ENCODE assay signal across 15 cellular contexts in the genomic region with DNA sequence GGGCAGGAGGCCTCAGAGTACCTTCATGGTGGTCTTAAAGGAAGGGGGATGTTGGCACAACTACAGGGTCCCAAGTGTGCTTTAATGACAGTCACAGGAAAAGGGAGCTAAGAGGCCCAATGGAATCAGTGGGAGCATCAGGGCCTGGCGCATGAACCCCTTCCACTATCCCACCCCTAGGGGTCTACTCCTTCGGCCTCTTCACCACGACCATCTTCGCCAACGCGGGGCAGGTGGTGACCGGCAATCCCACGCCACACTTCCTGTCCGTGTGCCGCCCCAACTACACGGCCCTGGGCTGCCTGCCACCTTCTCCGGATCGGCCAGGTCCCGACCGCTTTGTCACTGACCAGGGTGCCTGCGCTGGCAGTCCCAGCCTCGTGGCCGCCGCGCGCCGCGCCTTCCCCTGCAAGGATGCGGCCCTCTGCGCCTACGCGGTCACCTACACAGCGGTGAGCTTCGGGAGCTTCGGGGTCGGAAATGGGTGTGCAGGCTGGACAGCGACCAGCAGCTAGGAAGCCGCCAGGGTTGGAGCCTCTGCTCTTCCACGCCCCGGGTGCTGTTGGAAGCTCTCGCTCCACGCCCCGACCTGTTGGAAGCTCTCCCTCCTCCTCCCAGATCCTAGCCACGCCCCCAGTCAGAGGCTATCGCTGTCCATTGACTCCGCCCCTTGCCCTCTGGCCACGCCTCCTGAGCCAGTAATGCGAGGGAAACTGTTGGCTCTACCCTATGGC. TPM values are rescaled to one million over a fixed set of nuclear protein-coding genes. Genes with fewer than 3 reads are reported as not detected.
DNase-seq lines count a peak whose midpoint lies in the region; ATAC-seq, FAIRE-seq and TF ChIP-seq lines count a peak whose summit lies in the region.
"Had no signal": no experiment of that assay in that cellular context is flagged by ENCODE, and none has a peak within 500 bp of the region (broad histone marks: within the 10 kb centered on the region; RNA-seq: fewer than 3 reads in every experiment).

No MANE protein-coding gene starts in this region.

- POLR2A ChIA-PET in MCF 10A (lab: Yijun Ruan, JAX) = interaction anchor here (0.8 kb wide), 1 partner anchor 14 kb away, joined by 6 read pairs; no protein-coding TSS in a partner anchor

- intact Hi-C loops in breast epithelium (cut with DNase I; ENCODE audit: low total_unique reads) = no loop called here
- intact Hi-C loops in MCF 10A (cut with micrococcal nuclease) = no loop called here
- intact Hi-C loops in upper lobe of right lung (cut with DNase I) = no loop called here

- DNase-seq in breast epithelium (ENCODE audit: low spot score in 2 of 2) (no peak), MCF 10A (ENCODE audit: unreplicated experiment) (no peak), bronchial epithelial cell (ENCODE audit: low read depth) (peak; percentile 45), left lobe of liver (ENCODE audit: low spot score) (peak; percentile 83), upper lobe of right lung (peak; percentile 88), osteocyte (ENCODE audit: extremely low spot score, unreplicated experiment) (no peak)
- DNase-seq: activated naive CD8-positive, alpha-beta T cell treated with anti-CD3 and anti-CD28 coated beads, Interleukin-2, amount 10 ng/mL, durations not matched to agents 7 days and 5 days; PC-9; spleen had no signal

- H3K36me3 Mint-ChIP-seq in MCF 10A (ENCODE audit: insufficient read depth, unreplicated experiment) = peaks cover 32% of the 10 kb centered on the region
- H3K36me3 Mint-ChIP-seq in osteocyte (ENCODE audit: unreplicated experiment) = peaks cover 32% of the 10 kb centered on the region
- H3K36me3 Mint-ChIP-seq: activated naive CD8-positive, alpha-beta T cell treated with anti-CD3 and anti-CD28 coated beads, Interleukin-2, amount 10 ng/mL, durations not matched to agents 7 days and 5 days had no signal

- TF ChIP-seq CTCF in breast epithelium (IDR thresholded peaks at IDR 0.05) (no peak), MCF 10A (IDR thresholded peaks at IDR 0.05; ENCODE audit: unreplicated experiment) (no peak), bronchial epithelial cell (IDR thresholded peaks at IDR 0.05; ENCODE audit: insufficient read depth, low read length, severe bottlenecking) (no peak), upper lobe of right lung (IDR thresholded peaks at IDR 0.05) (no peak), osteocyte (IDR thresholded peaks at IDR 0.05) (no peak)

- TF ChIP-seq POLR2A in breast epithelium (IDR thresholded peaks at IDR 0.05) = no peak

- FAIRE-seq in bronchial epithelial cell (lab: Jason Lieb, UNC) = no peak

- CTCF ChIA-PET in MCF 10A (lab: Yijun Ruan, JAX) = interaction anchor here (0.6 to 1.0 kb wide), 3 partner anchors 9 to 234 kb away, joined by 3 to 4 read pairs (median 3); partner anchors contain the start of gene PRKCSH

- H3K27ac ChIP-seq in breast epithelium (peak overlapping the region in 1 of 2 donors; percentile 25), upper lobe of right lung (no peak overlapping the region)
- H3K27ac ChIP-seq: BLaER1, PC-9 had no signal

- H3K36me3 ChIP-seq in breast epithelium (no peaks in the 10 kb centered on the region), bronchial epithelial cell (ENCODE audit: control insufficient read depth, insufficient read depth, low read length) (peaks cover 10% of the 10 kb centered on the region), upper lobe of right lung (peaks cover 16% of the 10 kb centered on the region)

- no peaks in the 10 kb centered on the region for H3K27me3 ChIP-seq in breast epithelium
- no peaks in the 10 kb centered on the region for H3K27me3 ChIP-seq in bronchial epithelial cell (ENCODE audit: control insufficient read depth, insufficient read depth, low read length)
- H3K27me3 ChIP-seq in upper lobe of right lung = no peaks in the 10 kb centered on the region
- H3K27me3 ChIP-seq: BLaER1, spleen had no signal

- no peak overlapping the region for H3K27ac Mint-ChIP-seq in MCF 10A (ENCODE audit: low read depth, unreplicated experiment)
- no peak overlapping the region for H3K27ac Mint-ChIP-seq in osteocyte (ENCODE audit: unreplicated experiment)
- H3K27ac Mint-ChIP-seq: activated naive CD8-positive, alpha-beta T cell treated with anti-CD3 and anti-CD28 coated beads, Interleukin-2, amount 10 ng/mL, durations not matched to agents 7 days and 5 days; memory B cell; stimulated activated naive CD8-positive, alpha-beta T cell treated with anti-CD3 and anti-CD28 coated beads, Interleukin-15, Interleukin-2, amounts not matched to agents 100 ng/mL and 50 ng/mL, for 24 hours had no signal

- H3K9me3 ChIP-seq in breast epithelium (no peaks in the 10 kb centered on the region), upper lobe of right lung (no peaks in the 10 kb centered on the region)
- H3K9me3 ChIP-seq: BLaER1, spleen had no signal

- BruUV-seq in MCF 10A (replicated peaks; lab: Mats Ljungman, UMichigan) = no TSS peak

- H3K4me1 ChIP-seq in breast epithelium (peaks cover 0 to 3% of the 10 kb centered on the region in 2 donors), upper lobe of right lung (no peaks in the 10 kb centered on the region)

- no peak overlapping the region for H3K4me3 Mint-ChIP-seq in MCF 10A (ENCODE audit: unreplicated experiment)
- no peak overlapping the region for H3K4me3 Mint-ChIP-seq in osteocyte (ENCODE audit: unreplicated experiment)
- H3K4me3 Mint-ChIP-seq: activated naive CD8-positive, alpha-beta T cell treated with anti-CD3 and anti-CD28 coated beads, Interleukin-2, amount 10 ng/mL, durations not matched to agents 7 days and 5 days; memory B cell; stimulated activated naive CD8-positive, alpha-beta T cell treated with anti-CD3 and anti-CD28 coated beads, Interleukin-15, Interleukin-2, amounts not matched to agents 100 ng/mL and 50 ng/mL, for 24 hours had no signal

- H3K4me3 ChIP-seq in breast epithelium (peak overlapping the region in 2 of 3 donors; percentile 7 to 43), bronchial epithelial cell (ENCODE audit: low read depth, low read length) (no peak overlapping the region), upper lobe of right lung (no peak overlapping the region)
- H3K4me3 ChIP-seq: BLaER1, PC-9 had no signal

- H3K9me3 Mint-ChIP-seq in MCF 10A (ENCODE audit: unreplicated experiment) (no peaks in the 10 kb centered on the region), osteocyte (ENCODE audit: unreplicated experiment) (no peaks in the 10 kb centered on the region)
- H3K9me3 Mint-ChIP-seq: activated naive CD8-positive, alpha-beta T cell treated with anti-CD3 and anti-CD28 coated beads, Interleukin-2, amount 10 ng/mL, durations not matched to agents 7 days and 5 days; memory B cell; stimulated activated naive CD8-positive, alpha-beta T cell treated with anti-CD3 and anti-CD28 coated beads, Interleukin-15, Interleukin-2, amounts not matched to agents 100 ng/mL and 50 ng/mL, for 24 hours had no signal

- no peaks in the 10 kb centered on the region for H3K27me3 Mint-ChIP-seq in MCF 10A (ENCODE audit: insufficient read depth, unreplicated experiment)
- H3K27me3 Mint-ChIP-seq in osteocyte (ENCODE audit: unreplicated experiment) = no peaks in the 10 kb centered on the region

- ATAC-seq in left lobe of liver (peak; percentile 92), upper lobe of right lung (peak; percentile 81), HG03045 (IDR thresholded peaks at IDR 0.05; ENCODE audit: unreplicated experiment) (no peak), GM18868 (IDR thresholded peaks at IDR 0.05; ENCODE audit: unreplicated experiment) (no peak)
- ATAC-seq: activated CD4-positive, CD25-positive, alpha-beta regulatory T cell treated with anti-CD3 and anti-CD28 coated beads, Interleukin-2, amount 50 U/mL, for 24 hours had no signal

- peaks cover 16% of the 10 kb centered on the region for H3K4me1 Mint-ChIP-seq in MCF 10A (ENCODE audit: insufficient read depth, unreplicated experiment)
- peaks cover 5% of the 10 kb centered on the region for H3K4me1 Mint-ChIP-seq in osteocyte (ENCODE audit: unreplicated experiment)

RNA-seq across cellular contexts. Expression of gene PLPPR2, which starts 6.0 kb away (rescaled TPM):
- total RNA-seq in breast epithelium (10 to 100 TPM in 2 of 3 donors, 1 to 10 TPM in 1; 7.7 to 19.0 (median 11.3) TPM), MCF 10A (2022) (19.5 and 24.2 TPM in 2 replicates), bronchial epithelial cell (1.8 and 6.0 TPM in 2 replicates), left lobe of liver (8.8 TPM), upper lobe of right lung (26.5 TPM), osteocyte (51.9 and 55.8 TPM in 2 replicates)

RNA-seq across cellular contexts. Expression of gene SWSAP1, which starts 13.3 kb away (rescaled TPM):
- total RNA-seq in breast epithelium (1 to 10 TPM; 1.1 to 2.6 (median 2.2) TPM), MCF 10A (2022) (1.0 and 1.4 TPM in 2 replicates), bronchial epithelial cell (0.53 and 0.90 TPM in 2 replicates), left lobe of liver (2.6 TPM), upper lobe of right lung (3.2 TPM), osteocyte (1.3 and 2.4 TPM in 2 replicates)

RNA-seq across cellular contexts. Expression of gene CCDC159, which starts 14.9 kb away (rescaled TPM):
- total RNA-seq in breast epithelium (10 to 100 TPM in 2 of 3 donors, 1 to 10 TPM in 1; 8.6 to 30.2 (median 25.5) TPM), MCF 10A (2022) (17.2 and 18.2 TPM in 2 replicates), bronchial epithelial cell (7.9 and 11.1 TPM in 2 replicates), left lobe of liver (25.6 TPM), upper lobe of right lung (39.4 TPM), osteocyte (22.4 and 28.1 TPM in 2 replicates)

RNA-seq across cellular contexts. Expression of gene TMEM205, which starts 15.1 kb away (rescaled TPM):
- total RNA-seq in breast epithelium (100 to 1,000 TPM; 216 to 286 (median 243) TPM), MCF 10A (2022) (93.1 and 96.6 TPM in 2 replicates), bronchial epithelial cell (70.6 and 116 TPM in 2 replicates), left lobe of liver (154 TPM), upper lobe of right lung (74.6 TPM), osteocyte (57.4 and 64.1 TPM in 2 replicates)

RNA-seq across cellular contexts. Expression of gene RAB3D, which starts 21.7 kb away (rescaled TPM):
- total RNA-seq in breast epithelium (10 to 100 TPM; 17.9 to 23.7 (median 22.6) TPM), MCF 10A (2022) (42.8 and 46.5 TPM in 2 replicates), bronchial epithelial cell (37.4 and 88.3 TPM in 2 replicates), left lobe of liver (3.3 TPM), upper lobe of right lung (52.7 TPM), osteocyte (2.6 and 4.3 TPM in 2 replicates)

Comparison
In these comparisons a context has a peak if more than half of its experiments do, and no peak if none do; other contexts are left out.
1. DNase-seq: peak in bronchial epithelial cell (single experiment), left lobe of liver (single experiment) and upper lobe of right lung (single experiment); none in breast epithelium (0 of 2), MCF 10A (single experiment) and osteocyte (single experiment).
2. H3K4me3 ChIP-seq: peak in breast epithelium (2 of 3); none in bronchial epithelial cell (single experiment) and upper lobe of right lung (single experiment).
3. ATAC-seq: peak in left lobe of liver (single experiment) and upper lobe of right lung (single experiment); none in HG03045 (single experiment) and GM18868 (single experiment).